Comparison of ENCODE assay signal across 1 cellular context in the genomic region with DNA sequence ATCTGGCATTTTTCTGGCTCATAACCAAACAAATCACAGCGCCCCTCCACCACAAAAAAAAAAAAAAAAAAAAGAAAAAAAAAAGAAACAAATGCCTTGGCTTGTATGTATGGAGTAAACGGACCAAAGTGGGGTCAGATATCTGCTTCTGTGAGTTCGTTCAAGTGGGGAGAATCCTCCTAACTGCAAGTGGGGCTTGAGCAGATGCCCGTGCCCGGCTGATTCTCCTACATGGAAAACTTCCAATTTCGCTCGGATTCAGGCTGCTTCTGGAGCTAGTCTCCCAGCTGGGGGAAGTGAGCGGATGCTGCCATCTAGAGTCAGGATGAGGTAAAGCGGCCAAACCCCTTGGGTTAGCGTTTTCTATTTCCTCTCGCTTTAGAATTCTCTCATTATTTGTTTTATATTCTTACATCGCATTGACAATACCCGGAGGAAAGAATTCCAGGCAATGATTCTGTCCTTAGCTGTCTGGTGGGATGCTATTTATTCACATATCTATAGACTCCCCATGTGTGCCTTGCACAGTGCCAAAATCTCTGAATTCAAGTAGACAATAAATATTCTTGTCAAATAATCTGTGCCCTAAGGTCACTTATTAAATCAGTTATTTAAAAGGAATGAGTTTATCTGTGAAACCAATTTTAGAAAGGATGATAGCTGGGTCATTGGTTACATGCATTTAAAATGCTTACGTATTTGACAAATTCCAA.
TF ChIP-seq lines count a peak whose summit lies in the region.

No MANE protein-coding gene starts in this region.

TF ChIP-seq in HepG2, 621 proteins besides CTCF, POLR2A, EP300 and RAD21 (continued from another document and continues in another):
- TF ChIP-seq, protein P1, sequence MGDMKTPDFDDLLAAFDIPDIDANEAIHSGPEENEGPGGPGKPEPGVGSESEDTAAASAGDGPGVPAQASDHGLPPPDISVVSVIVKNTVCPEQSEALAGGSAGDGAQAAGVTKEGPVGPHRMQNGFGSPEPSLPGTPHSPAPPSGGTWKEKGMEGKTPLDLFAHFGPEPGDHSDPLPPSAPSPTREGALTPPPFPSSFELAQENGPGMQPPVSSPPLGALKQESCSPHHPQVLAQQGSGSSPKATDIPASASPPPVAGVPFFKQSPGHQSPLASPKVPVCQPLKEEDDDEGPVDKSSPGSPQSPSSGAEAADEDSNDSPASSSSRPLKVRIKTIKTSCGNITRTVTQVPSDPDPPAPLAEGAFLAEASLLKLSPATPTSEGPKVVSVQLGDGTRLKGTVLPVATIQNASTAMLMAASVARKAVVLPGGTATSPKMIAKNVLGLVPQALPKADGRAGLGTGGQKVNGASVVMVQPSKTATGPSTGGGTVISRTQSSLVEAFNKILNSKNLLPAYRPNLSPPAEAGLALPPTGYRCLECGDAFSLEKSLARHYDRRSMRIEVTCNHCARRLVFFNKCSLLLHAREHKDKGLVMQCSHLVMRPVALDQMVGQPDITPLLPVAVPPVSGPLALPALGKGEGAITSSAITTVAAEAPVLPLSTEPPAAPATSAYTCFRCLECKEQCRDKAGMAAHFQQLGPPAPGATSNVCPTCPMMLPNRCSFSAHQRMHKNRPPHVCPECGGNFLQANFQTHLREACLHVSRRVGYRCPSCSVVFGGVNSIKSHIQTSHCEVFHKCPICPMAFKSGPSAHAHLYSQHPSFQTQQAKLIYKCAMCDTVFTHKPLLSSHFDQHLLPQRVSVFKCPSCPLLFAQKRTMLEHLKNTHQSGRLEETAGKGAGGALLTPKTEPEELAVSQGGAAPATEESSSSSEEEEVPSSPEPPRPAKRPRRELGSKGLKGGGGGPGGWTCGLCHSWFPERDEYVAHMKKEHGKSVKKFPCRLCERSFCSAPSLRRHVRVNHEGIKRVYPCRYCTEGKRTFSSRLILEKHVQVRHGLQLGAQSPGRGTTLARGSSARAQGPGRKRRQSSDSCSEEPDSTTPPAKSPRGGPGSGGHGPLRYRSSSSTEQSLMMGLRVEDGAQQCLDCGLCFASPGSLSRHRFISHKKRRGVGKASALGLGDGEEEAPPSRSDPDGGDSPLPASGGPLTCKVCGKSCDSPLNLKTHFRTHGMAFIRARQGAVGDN (CRISPR knock-in tag; IDR thresholded peaks at IDR 0.05), result 0 out of 2 replicates have a peak, but pooled peaks have one; percentile 0
- no peak for TF ChIP-seq HHEX (CRISPR knock-in tag; IDR thresholded peaks at IDR 0.05)
- no peak for TF ChIP-seq PCBP1 (IDR thresholded peaks at IDR 0.05; ENCODE audit: borderline replicate concordance, low read depth, low read length)
- peak; percentile 50 for TF ChIP-seq KDM2A (CRISPR knock-in tag; IDR thresholded peaks at IDR 0.05; ENCODE audit: borderline replicate concordance, low read depth)
- no peak for TF ChIP-seq ZSCAN12 (CRISPR knock-in tag; IDR thresholded peaks at IDR 0.05)
- peak; percentile 51 for TF ChIP-seq ASH2L (IDR thresholded peaks at IDR 0.05; ENCODE audit: insufficient read length, low read depth, low read length)
- TF ChIP-seq TRIM24 (CRISPR knock-in tag; IDR thresholded peaks at IDR 0.05), result no peak
- no peak for TF ChIP-seq GABPA (IDR thresholded peaks at IDR 0.05; ENCODE audit: low read depth, low read length)
- TF ChIP-seq GABPA (CRISPR knock-in tag; IDR thresholded peaks at IDR 0.05; ENCODE audit: low read depth), result peak; percentile 54
- TF ChIP-seq ZNF350 (CRISPR knock-in tag; IDR thresholded peaks at IDR 0.05; ENCODE audit: borderline replicate concordance, low read depth), result peak; percentile 66; the same call in 1 of the 2 replicates
- TF ChIP-seq ZNF562 (CRISPR knock-in tag; IDR thresholded peaks at IDR 0.05; ENCODE audit: borderline replicate concordance), result no peak
- TF ChIP-seq, protein P2, sequence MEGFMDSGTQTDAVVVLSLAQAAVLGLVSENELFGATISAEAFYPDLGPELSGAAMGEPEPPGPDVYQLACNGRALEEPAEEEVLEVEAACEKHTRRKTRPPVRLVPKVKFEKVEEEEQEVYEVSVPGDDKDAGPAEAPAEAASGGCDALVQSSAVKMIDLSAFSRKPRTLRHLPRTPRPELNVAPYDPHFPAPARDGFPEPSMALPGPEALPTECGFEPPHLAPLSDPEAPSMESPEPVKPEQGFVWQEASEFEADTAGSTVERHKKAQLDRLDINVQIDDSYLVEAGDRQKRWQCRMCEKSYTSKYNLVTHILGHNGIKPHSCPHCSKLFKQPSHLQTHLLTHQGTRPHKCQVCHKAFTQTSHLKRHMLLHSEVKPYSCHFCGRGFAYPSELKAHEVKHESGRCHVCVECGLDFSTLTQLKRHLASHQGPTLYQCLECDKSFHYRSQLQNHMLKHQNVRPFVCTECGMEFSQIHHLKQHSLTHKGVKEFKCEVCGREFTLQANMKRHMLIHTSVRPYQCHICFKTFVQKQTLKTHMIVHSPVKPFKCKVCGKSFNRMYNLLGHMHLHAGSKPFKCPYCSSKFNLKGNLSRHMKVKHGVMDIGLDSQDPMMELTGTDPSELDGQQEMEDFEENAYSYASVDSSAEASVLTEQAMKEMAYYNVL (CRISPR knock-in tag; IDR thresholded peaks at IDR 0.05; ENCODE audit: borderline replicate concordance), result no peak
- 0 out of 2 replicates have a peak, but pooled peaks have one; percentile 18 for TF ChIP-seq GATAD2A (CRISPR knock-in tag; IDR thresholded peaks at IDR 0.05)
- TF ChIP-seq, protein P3, sequence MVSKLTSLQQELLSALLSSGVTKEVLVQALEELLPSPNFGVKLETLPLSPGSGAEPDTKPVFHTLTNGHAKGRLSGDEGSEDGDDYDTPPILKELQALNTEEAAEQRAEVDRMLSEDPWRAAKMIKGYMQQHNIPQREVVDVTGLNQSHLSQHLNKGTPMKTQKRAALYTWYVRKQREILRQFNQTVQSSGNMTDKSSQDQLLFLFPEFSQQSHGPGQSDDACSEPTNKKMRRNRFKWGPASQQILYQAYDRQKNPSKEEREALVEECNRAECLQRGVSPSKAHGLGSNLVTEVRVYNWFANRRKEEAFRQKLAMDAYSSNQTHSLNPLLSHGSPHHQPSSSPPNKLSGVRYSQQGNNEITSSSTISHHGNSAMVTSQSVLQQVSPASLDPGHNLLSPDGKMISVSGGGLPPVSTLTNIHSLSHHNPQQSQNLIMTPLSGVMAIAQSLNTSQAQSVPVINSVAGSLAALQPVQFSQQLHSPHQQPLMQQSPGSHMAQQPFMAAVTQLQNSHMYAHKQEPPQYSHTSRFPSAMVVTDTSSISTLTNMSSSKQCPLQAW (CRISPR knock-in tag; IDR thresholded peaks at IDR 0.05), result 0 out of 2 replicates have a peak, but pooled peaks have one; percentile 44
- no peak for TF ChIP-seq ZNF614 (CRISPR knock-in tag; IDR thresholded peaks at IDR 0.05; ENCODE audit: borderline replicate concordance)
- TF ChIP-seq CREB1 (IDR thresholded peaks at IDR 0.05), result no peak
- 0 out of 2 replicates have a peak, but pooled peaks have one; percentile 25 for TF ChIP-seq CREB1 (CRISPR knock-in tag; IDR thresholded peaks at IDR 0.05)
- peak; percentile 36; the same call in 1 of the 2 replicates for TF ChIP-seq PHF21A (CRISPR knock-in tag; IDR thresholded peaks at IDR 0.05)
- TF ChIP-seq ARNT (IDR thresholded peaks at IDR 0.05), result no peak
- TF ChIP-seq, protein P4, sequence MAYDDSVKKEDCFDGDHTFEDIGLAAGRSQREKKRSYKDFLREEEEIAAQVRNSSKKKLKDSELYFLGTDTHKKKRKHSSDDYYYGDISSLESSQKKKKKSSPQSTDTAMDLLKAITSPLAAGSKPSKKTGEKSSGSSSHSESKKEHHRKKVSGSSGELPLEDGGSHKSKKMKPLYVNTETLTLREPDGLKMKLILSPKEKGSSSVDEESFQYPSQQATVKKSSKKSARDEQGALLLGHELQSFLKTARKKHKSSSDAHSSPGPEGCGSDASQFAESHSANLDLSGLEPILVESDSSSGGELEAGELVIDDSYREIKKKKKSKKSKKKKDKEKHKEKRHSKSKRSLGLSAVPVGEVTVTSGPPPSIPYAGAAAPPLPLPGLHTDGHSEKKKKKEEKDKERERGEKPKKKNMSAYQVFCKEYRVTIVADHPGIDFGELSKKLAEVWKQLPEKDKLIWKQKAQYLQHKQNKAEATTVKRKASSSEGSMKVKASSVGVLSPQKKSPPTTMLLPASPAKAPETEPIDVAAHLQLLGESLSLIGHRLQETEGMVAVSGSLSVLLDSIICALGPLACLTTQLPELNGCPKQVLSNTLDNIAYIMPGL (CRISPR knock-in tag; IDR thresholded peaks at IDR 0.05; ENCODE audit: borderline replicate concordance in 1 of 2, low read depth in 1 of 2), result peak; percentile 41 to 55; a peak in 2 of 4 replicates
- no peak for TF ChIP-seq SRSF1 (optimal IDR thresholded peaks at IDR 0.05; ENCODE audit: low read depth, low read length)
- TF ChIP-seq, protein P5, sequence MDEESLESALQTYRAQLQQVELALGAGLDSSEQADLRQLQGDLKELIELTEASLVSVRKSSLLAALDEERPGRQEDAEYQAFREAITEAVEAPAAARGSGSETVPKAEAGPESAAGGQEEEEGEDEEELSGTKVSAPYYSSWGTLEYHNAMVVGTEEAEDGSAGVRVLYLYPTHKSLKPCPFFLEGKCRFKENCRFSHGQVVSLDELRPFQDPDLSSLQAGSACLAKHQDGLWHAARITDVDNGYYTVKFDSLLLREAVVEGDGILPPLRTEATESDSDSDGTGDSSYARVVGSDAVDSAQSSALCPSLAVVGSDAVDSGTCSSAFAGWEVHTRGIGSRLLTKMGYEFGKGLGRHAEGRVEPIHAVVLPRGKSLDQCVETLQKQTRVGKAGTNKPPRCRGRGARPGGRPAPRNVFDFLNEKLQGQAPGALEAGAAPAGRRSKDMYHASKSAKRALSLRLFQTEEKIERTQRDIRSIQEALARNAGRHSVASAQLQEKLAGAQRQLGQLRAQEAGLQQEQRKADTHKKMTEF (CRISPR knock-in tag; IDR thresholded peaks at IDR 0.05), result 0 out of 2 replicates have a peak, but pooled peaks have one; percentile 34
- 0 out of 2 replicates have a peak, but pooled peaks have one; percentile 36 for TF ChIP-seq SIN3B (IDR thresholded peaks at IDR 0.05; ENCODE audit: low read length)
- TF ChIP-seq SSRP1 (CRISPR knock-in tag; IDR thresholded peaks at IDR 0.05), result peak; percentile 67; the same call in 1 of the 2 replicates
- TF ChIP-seq, protein P6, sequence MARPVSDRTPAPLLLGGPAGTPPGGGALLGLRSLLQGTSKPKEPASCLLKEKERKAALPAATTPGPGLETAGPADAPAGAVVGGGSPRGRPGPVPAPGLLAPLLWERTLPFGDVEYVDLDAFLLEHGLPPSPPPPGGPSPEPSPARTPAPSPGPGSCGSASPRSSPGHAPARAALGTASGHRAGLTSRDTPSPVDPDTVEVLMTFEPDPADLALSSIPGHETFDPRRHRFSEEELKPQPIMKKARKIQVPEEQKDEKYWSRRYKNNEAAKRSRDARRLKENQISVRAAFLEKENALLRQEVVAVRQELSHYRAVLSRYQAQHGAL (CRISPR knock-in tag; IDR thresholded peaks at IDR 0.05; ENCODE audit: not compliant biosample characterization), result no peak
- no peak for TF ChIP-seq ZNF552 (CRISPR knock-in tag; IDR thresholded peaks at IDR 0.05; ENCODE audit: borderline replicate concordance)
- peak; percentile 33; the same call in 1 of the 2 replicates for TF ChIP-seq ZNF331 (CRISPR knock-in tag; IDR thresholded peaks at IDR 0.05)
- no peak for TF ChIP-seq ZNF549 (CRISPR knock-in tag; IDR thresholded peaks at IDR 0.05)
- TF ChIP-seq, protein P7, sequence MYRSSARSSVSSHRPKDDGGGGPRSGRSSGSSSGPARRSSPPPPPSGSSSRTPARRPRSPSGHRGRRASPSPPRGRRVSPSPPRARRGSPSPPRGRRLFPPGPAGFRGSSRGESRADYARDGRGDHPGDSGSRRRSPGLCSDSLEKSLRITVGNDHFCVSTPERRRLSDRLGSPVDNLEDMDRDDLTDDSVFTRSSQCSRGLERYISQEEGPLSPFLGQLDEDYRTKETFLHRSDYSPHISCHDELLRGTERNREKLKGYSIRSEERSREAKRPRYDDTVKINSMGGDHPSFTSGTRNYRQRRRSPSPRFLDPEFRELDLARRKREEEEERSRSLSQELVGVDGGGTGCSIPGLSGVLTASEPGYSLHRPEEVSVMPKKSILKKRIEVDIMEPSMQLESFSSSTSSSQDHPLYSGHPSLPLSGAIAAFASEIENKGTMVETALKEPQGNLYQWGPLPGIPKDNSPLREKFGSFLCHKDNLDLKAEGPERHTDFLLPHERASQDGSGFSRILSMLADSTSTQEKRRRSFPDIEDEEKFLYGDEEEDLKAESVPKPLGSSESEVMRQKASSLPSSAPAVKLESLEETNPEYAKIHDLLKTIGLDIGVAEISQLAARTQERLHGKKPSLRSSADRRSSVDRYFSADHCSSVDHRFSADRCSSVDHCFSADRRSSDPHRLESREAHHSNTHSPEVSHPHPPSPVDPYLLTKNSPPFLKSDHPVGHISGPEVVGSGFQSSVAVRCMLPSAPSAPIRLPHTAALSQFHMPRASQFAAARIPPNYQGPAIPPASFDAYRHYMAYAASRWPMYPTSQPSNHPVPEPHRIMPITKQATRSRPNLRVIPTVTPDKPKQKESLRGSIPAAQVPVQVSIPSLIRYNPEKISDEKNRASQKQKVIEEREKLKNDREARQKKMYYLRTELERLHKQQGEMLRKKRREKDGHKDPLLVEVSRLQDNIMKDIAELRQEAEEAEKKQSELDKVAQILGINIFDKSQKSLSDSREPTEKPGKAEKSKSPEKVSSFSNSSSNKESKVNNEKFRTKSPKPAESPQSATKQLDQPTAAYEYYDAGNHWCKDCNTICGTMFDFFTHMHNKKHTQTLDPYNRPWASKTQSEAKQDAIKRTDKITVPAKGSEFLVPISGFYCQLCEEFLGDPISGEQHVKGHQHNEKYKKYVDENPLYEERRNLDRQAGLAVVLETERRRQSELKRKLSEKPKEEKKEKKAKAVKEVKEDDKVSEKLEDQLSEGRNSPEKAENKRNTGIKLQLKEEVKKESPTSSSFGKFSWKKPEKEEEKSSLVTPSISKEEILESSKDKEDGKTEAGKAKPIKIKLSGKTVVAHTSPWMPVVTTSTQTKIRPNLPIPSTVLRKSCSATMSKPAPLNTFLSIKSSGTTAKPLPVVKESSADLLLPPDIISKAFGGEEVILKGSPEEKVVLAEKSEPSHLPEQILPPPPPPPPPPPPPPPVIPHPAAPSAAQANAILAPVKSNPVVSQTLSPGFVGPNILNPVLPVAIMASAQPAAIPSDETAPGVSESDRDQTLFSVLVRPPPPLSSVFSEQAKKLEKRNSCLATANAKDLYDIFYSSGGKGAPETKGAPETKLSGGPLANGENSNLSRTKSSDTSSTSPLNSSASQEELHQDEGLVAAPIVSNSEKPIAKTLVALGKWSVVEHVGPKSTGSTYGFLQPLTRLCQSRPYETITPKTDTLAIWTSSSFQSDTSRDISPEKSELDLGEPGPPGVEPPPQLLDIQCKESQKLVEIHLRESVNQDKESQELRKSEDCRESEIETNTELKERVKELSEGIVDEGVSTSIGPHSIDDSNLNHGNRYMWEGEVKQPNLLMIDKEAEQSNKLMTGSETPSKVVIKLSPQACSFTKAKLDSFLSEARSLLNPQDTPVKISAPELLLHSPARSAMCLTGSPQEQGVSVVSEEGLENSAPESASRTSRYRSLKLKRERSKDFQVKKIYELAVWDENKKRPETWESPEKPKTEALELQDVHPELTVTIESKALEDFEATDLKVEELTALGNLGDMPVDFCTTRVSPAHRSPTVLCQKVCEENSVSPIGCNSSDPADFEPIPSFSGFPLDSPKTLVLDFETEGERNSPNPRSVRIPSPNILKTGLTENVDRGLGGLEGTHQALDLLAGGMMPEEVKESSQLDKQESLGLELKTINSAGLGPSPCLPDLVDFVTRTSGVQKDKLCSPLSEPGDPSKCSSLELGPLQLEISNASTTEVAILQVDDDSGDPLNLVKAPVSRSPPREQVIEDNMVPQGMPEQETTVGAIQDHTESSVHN (CRISPR knock-in tag; IDR thresholded peaks at IDR 0.05), result no peak
- TF ChIP-seq ZFP62 (CRISPR knock-in tag; IDR thresholded peaks at IDR 0.05), result no peak
- no peak for TF ChIP-seq ZBTB20 (CRISPR knock-in tag; IDR thresholded peaks at IDR 0.05; ENCODE audit: borderline replicate concordance, low read depth)
- TF ChIP-seq KMT2A (CRISPR knock-in tag; IDR thresholded peaks at IDR 0.05), result no peak
- peak; percentile 29 for TF ChIP-seq ZFP36 (IDR thresholded peaks at IDR 0.05; ENCODE audit: borderline replicate concordance, low read depth, low read length, partially characterized antibody)
- no peak for TF ChIP-seq CHCHD3 (CRISPR knock-in tag; IDR thresholded peaks at IDR 0.05)
- TF ChIP-seq ZMYM4 (CRISPR knock-in tag; IDR thresholded peaks at IDR 0.05), result 0 out of 2 replicates have a peak, but pooled peaks have one; percentile 32
- TF ChIP-seq TEAD2 (CRISPR knock-in tag; IDR thresholded peaks at IDR 0.05), result no peak
- TF ChIP-seq REPIN1 (CRISPR knock-in tag; IDR thresholded peaks at IDR 0.05; ENCODE audit: borderline replicate concordance, low read depth), result no peak
